ENCODE assay signal across 8 cellular contexts in the genomic region with DNA sequence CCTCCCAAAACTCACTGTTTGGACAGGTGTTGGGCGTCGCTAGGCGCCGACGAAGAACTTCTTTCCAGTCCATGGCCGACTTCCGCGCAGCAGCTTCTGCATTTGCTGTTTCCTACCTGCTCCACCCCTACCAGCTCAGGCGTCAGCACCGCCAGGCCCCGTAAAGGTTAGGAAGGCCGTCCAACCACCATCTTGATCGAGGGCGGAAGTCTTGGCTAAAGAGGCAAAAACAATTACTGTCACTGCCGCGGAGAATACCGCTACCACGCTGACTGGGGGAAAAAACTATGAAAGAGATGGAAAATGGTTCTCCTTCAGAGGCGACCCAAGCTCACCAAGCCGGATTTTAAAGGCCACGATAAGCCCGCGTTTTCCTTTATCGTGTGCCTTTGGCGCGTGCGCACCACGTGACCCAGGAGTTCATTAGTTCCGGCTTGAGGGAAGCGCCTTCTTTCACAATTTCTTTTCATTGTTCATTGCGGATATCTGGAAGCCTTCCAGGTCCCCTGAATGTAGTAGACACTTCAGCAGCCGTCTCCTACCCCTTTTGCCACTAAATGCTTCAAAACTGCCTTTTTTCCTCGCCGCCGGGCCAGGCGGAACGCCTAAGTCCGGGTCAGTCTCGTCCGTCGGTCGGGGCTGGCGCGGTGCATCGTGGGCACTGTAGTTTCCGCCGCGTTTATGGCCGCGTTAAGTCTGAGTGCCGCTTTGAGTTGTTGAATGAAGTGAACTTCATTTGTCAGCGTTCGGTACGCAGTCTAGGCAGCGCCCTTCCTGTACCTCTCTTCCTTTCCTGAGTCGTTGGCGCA. TPM values are rescaled to one million over a fixed set of nuclear protein-coding genes. Genes with fewer than 3 reads are reported as not detected.
DNase-seq lines count a peak whose midpoint lies in the region; ATAC-seq, FAIRE-seq and TF ChIP-seq lines count a peak whose summit lies in the region.

A gene (minus strand): TSS at position 104 of the 809 bp plus-strand sequence. CDS start 31 bp downstream, at position 73.
A gene (plus strand): TSS at position 666 of the 809 bp plus-strand sequence. CDS start 694 bp downstream, outside the sequence.

- peak within 1 kb of the TSS; percentile 97 to 100 for H3K27ac ChIP-seq in kidney (ENCODE audit: low read depth in 2 of 2, low read length in 2 of 2)

- DNase-seq in AG20443 (ENCODE audit: low spot score) (peak; percentile 92), NCI-H510A (lab: John Stamatoyannopoulos, UW) (peak; percentile 98), cerebellum (ENCODE audit: low spot score) (peak; percentile 92), kidney (peak; percentile 98)
- peak; percentile 83 for DNase-seq in activated CD4-positive, alpha-beta T cell treated with anti-CD3 and anti-CD28 coated beads for 1 hour
- DNase-seq in stimulated activated CD4-positive, alpha-beta T cell treated with anti-CD3 and anti-CD28 coated beads, Interleukin-15, amount 100 ng/mL, for 24 hours, result peak; percentile 89

- no peak for TF ChIP-seq CTCF in kidney (IDR thresholded peaks at IDR 0.05; ENCODE audit: borderline replicate concordance, extremely low read depth, insufficient read depth)

- intact Hi-C loops in kidney (cut with DNase I), result no loop called here

- TF ChIP-seq POLR2A in GM19099 (IDR thresholded peaks at IDR 0.05; ENCODE audit: extremely low read depth, insufficient read length, low read depth), result peak; percentile 63

- peak within 1 kb of the TSS; percentile 85 to 91 for H3K9ac ChIP-seq in kidney (ENCODE audit: low read length in 2 of 2)

- H3K36me3 ChIP-seq in kidney (ENCODE audit: control insufficient read depth in 1 of 2, insufficient read depth in 2 of 2, low read length in 2 of 2), result no peaks in the 10 kb centered on the region

- peaks cover 0 to 9% of the 10 kb centered on the region in 2 donors for H3K4me1 ChIP-seq in kidney (ENCODE audit: control insufficient read depth in 1 of 2, insufficient read depth in 1 of 2, low read depth in 1 of 2, low read length in 2 of 2)

- peak; percentile 85 for ATAC-seq in HG03432 (IDR thresholded peaks at IDR 0.05; ENCODE audit: unreplicated experiment)

- no peaks in the 10 kb centered on the region for H3K9me3 ChIP-seq in kidney (ENCODE audit: control insufficient read depth in 1 of 2, low read length in 2 of 2)

- peak within 1 kb of the TSS; percentile 80 to 94 for H3K4me3 ChIP-seq in kidney (ENCODE audit: low read length in 2 of 2)

- FAIRE-seq in kidney (lab: Jason Lieb, UNC), result peak; percentile 17

RNA-seq across cellular contexts. Expression of the first gene that starts in this region (rescaled TPM):
- total RNA-seq in cerebellum (50.4 TPM), kidney (24.8 TPM)
- polyA plus RNA-seq in kidney (ENCODE audit: insufficient read depth, low read depth, low replicate concordance), result 33.7 TPM

RNA-seq across cellular contexts. Expression of the second gene that starts in this region (rescaled TPM):
- 22.3 TPM for total RNA-seq in cerebellum
- total RNA-seq in kidney, result 25.1 TPM
- 35.6 TPM for polyA plus RNA-seq in kidney (ENCODE audit: insufficient read depth, low read depth, low replicate concordance)

Comparison
In these comparisons a context has a peak if more than half of its experiments do, and no peak if none do; other contexts are left out.
1. Peak in every context shown above with its lines: DNase-seq, ATAC-seq, H3K4me3 ChIP-seq and H3K27ac ChIP-seq.